ENCODE assay signal across 1 cellular context in genomic region chr1:153953859-153954365, GRCh38.
TF ChIP-seq lines count a peak whose summit lies in the region.

No MANE protein-coding gene starts in this region.

TF ChIP-seq in HepG2, 621 proteins besides CTCF, POLR2A, EP300 and RAD21 (continued from another document):
- TF ChIP-seq ZNF513 (CRISPR knock-in tag; conservative IDR thresholded peaks at IDR 0.05), result no peak
- TF ChIP-seq AKAP8 (CRISPR knock-in tag; IDR thresholded peaks at IDR 0.05), result no peak
- TF ChIP-seq YEATS4 (CRISPR knock-in tag; IDR thresholded peaks at IDR 0.05; ENCODE audit: borderline replicate concordance), result no peak
- peak; percentile 43 for TF ChIP-seq FOSL2 (CRISPR knock-in tag; IDR thresholded peaks at IDR 0.05)
- TF ChIP-seq RAD51 (IDR thresholded peaks at IDR 0.05; ENCODE audit: borderline replicate concordance), result no peak
- TF ChIP-seq ZBTB14 (CRISPR knock-in tag; IDR thresholded peaks at IDR 0.05), result no peak
- TF ChIP-seq SIX1 (CRISPR knock-in tag; IDR thresholded peaks at IDR 0.05; ENCODE audit: borderline replicate concordance), result peak; percentile 34; the same call in 1 of the 2 replicates
- TF ChIP-seq PHF8 (CRISPR knock-in tag; IDR thresholded peaks at IDR 0.05), result 0 out of 2 replicates have a peak, but pooled peaks have one; percentile 28
- TF ChIP-seq SALL1 (CRISPR knock-in tag; IDR thresholded peaks at IDR 0.05), result peak; percentile 75
- TF ChIP-seq NFYC (CRISPR knock-in tag; IDR thresholded peaks at IDR 0.05), result peak; percentile 74
- TF ChIP-seq ATF1 (CRISPR knock-in tag; IDR thresholded peaks at IDR 0.05), result no peak; the same call in 1 of the 2 replicates
- TF ChIP-seq JDP2 (CRISPR knock-in tag; IDR thresholded peaks at IDR 0.05; ENCODE audit: borderline replicate concordance), result no peak
- TF ChIP-seq RXRB (CRISPR knock-in tag; IDR thresholded peaks at IDR 0.05; ENCODE audit: borderline replicate concordance), result peak; percentile 38; the same call in 1 of the 2 replicates
- TF ChIP-seq ATRX (CRISPR knock-in tag; IDR thresholded peaks at IDR 0.05; ENCODE audit: borderline replicate concordance), result no peak
- TF ChIP-seq ZNF225 (CRISPR knock-in tag; IDR thresholded peaks at IDR 0.05), result no peak
- TF ChIP-seq ZMYM4 (CRISPR knock-in tag; IDR thresholded peaks at IDR 0.05), result peak; percentile 81; the same call in 1 of the 2 replicates
- 0 out of 2 replicates have a peak, but pooled peaks have one; percentile 36 for TF ChIP-seq IRF2 (CRISPR knock-in tag; IDR thresholded peaks at IDR 0.05)
- TF ChIP-seq HDAC6 (IDR thresholded peaks at IDR 0.05; ENCODE audit: low read depth, low read length), result no peak
- TF ChIP-seq ZEB1 (IDR thresholded peaks at IDR 0.05; ENCODE audit: insufficient replicate concordance, low read depth), result no peak
- TF ChIP-seq MTA1 (CRISPR knock-in tag; IDR thresholded peaks at IDR 0.05; ENCODE audit: borderline replicate concordance), result 0 out of 2 replicates have a peak, but pooled peaks have one; percentile 27
- TF ChIP-seq DPF2 (CRISPR knock-in tag; IDR thresholded peaks at IDR 0.05; ENCODE audit: borderline replicate concordance, low read depth), result peak; percentile 31; the same call in 1 of the 2 replicates
- TF ChIP-seq HNRNPH1 (optimal IDR thresholded peaks at IDR 0.05; ENCODE audit: low read depth, low read length), result no peak
- TF ChIP-seq ZNF549 (CRISPR knock-in tag; IDR thresholded peaks at IDR 0.05), result no peak
- no peak for TF ChIP-seq NKX3-1 (CRISPR knock-in tag; IDR thresholded peaks at IDR 0.05)
- peak; percentile 58 for TF ChIP-seq ASH2L (IDR thresholded peaks at IDR 0.05; ENCODE audit: insufficient read length, low read depth, low read length)
- 0 out of 2 replicates have a peak, but pooled peaks have one; percentile 24 for TF ChIP-seq NR2F6 (IDR thresholded peaks at IDR 0.05)
- TF ChIP-seq NR2F6 (CRISPR knock-in tag; IDR thresholded peaks at IDR 0.05), result peak; percentile 56; the same call in 1 of the 2 replicates
- no peak for TF ChIP-seq HINFP (CRISPR knock-in tag; IDR thresholded peaks at IDR 0.05; ENCODE audit: low read depth)
- no peak for TF ChIP-seq ZUFSP (CRISPR knock-in tag; IDR thresholded peaks at IDR 0.05; ENCODE audit: borderline replicate concordance)
- TF ChIP-seq ARNTL (CRISPR knock-in tag; IDR thresholded peaks at IDR 0.05), result no peak
- TF ChIP-seq ZNF556 (CRISPR knock-in tag; IDR thresholded peaks at IDR 0.05; ENCODE audit: borderline replicate concordance), result peak; percentile 49; the same call in 1 of the 2 replicates
- TF ChIP-seq ZNF232 (CRISPR knock-in tag; IDR thresholded peaks at IDR 0.05; ENCODE audit: borderline replicate concordance), result no peak
